In the genomic region with DNA sequence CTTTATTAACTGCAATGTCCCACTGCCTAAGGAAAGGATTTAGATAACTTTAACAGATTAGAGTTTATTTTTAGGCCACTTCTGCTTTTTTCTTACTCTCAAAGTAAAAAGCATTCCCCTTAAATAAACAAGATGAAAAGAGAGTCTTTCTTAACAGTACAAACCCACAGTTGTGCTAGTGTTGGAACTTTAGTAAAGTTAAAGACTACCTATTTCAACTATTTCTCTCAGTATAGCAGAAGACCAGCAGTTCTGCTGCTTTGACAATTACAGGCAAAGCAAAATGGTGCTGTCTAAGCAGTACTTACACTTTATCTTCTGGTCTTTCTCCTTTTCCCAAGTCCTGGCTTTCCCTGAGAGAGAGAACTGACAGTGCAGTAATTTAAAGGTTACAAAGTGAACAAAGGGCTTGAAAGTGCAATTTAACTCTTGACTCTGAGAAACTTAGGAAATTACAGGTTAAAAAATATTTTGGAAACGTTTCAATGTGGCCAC, we compare ENCODE assay signal across 14 cellular contexts.
DNase-seq lines count a peak whose midpoint lies in the region; ATAC-seq, FAIRE-seq and TF ChIP-seq lines count a peak whose summit lies in the region.
"Had no signal": no experiment of that assay in that cellular context is flagged by ENCODE, and none has a peak within 500 bp of the region (broad histone marks: within the 10 kb centered on the region; RNA-seq: fewer than 3 reads in every experiment).

No MANE protein-coding gene starts in this region.

- no peak overlapping the region for H3K4me3 ChIP-seq in BLaER1 treated with 17β-estradiol and CSF1 and Interleukin-3, amounts not matched to agents 10 nM and 100 nM
- no peak overlapping the region for H3K4me3 ChIP-seq in K562

- peak overlapping the region; percentile 88 for H2AFZ ChIP-seq in K562 (ENCODE audit: low read depth, low read length)

- FAIRE-seq in K562 (lab: Jason Lieb, UNC), result peak; percentile 48
- FAIRE-seq: A204.1, H54 had no signal

- ATAC-seq in K562, result peak; percentile 16; the same call in 2 of the 3 replicates
- ATAC-seq: HCT116 had no signal

- 0% methylated on average over 1 of the region's 1 CpG for WGBS in K562 (ENCODE audit: insufficient coverage, low coverage, missing lambda C conversion rate)

- H3K9me3 ChIP-seq in BLaER1 treated with 17β-estradiol and CSF1 and Interleukin-3, amounts not matched to agents 10 nM and 100 nM (replicated peaks in 1 of 11), result no peaks in the 10 kb centered on the region
- no peaks in the 10 kb centered on the region for H3K9me3 ChIP-seq in K562 (replicated peaks; ENCODE audit: control insufficient read depth, insufficient read depth, low read depth, low read length)

- POLR2A ChIA-PET in K562 (lab: Yijun Ruan, JAX), result interaction anchor here (1.0 kb wide), 1 partner anchor 12 kb away, joined by 3 read pairs; no protein-coding TSS in a partner anchor

- no peak overlapping the region for H3K9ac ChIP-seq in BLaER1 treated with 17β-estradiol and CSF1 and Interleukin-3, amounts not matched to agents 10 nM and 100 nM
- peak overlapping the region in 1 of 2 experiments; percentile 41; a peak in 2 of 4 replicates for H3K9ac ChIP-seq in K562 (ENCODE audit: insufficient read depth in 1 of 2, low read depth in 2 of 2, low read length in 2 of 2)

- H3K36me3 ChIP-seq in BLaER1 treated with 17β-estradiol and CSF1 and Interleukin-3, amounts not matched to agents 10 nM and 100 nM, result no peaks in the 10 kb centered on the region
- no peaks in the 10 kb centered on the region for H3K36me3 ChIP-seq in K562 (ENCODE audit: control insufficient read depth, insufficient read depth, low read length)

- H3K27me3 ChIP-seq in BLaER1 treated with 17β-estradiol and CSF1 and Interleukin-3, amounts not matched to agents 10 nM and 100 nM, result no peaks in the 10 kb centered on the region
- H3K27me3 ChIP-seq in K562 (ENCODE audit: control insufficient read depth in 2 of 2, insufficient read depth in 2 of 2, low read length in 2 of 2), result no peaks in the 10 kb centered on the region

- no TSS peak for BruUV-seq in K562 (replicated peaks; lab: Mats Ljungman, UMichigan)

- peaks cover 13 to 18% (median 16%) of the 10 kb centered on the region in 10 experiments; a peak in 19 of 20 replicates for H3K4me1 ChIP-seq in BLaER1 treated with 17β-estradiol and CSF1 and Interleukin-3, amounts not matched to agents 10 nM and 100 nM
- peaks cover 12 to 74% of the 10 kb centered on the region in 2 experiments for H3K4me1 ChIP-seq in K562 (replicated peaks in 1 of 2; ENCODE audit: control insufficient read depth in 2 of 2, insufficient read depth in 2 of 2, low read length in 2 of 2)

- no peak for TF ChIP-seq POLR2A in K562 (conservative IDR thresholded peaks at IDR 0.05)

- intact Hi-C loops in K562 (cut with micrococcal nuclease), result no loop called here
- intact Hi-C loops in posterior cingulate gyrus (cut with DNase I), result no loop called here

- no peak for TF ChIP-seq CTCF in K562 (IDR thresholded peaks at IDR 0.05 in 2 of 3, conservative IDR thresholded peaks at IDR 0.05 in 1 of 3; ENCODE audit: insufficient read depth in 2 of 3, low read depth in 1 of 3, low read length in 3 of 3)

- CTCF ChIA-PET in K562 (lab: Yijun Ruan, JAX; ENCODE audit: low intra/inter-chr PET ratio), result no interaction called here

- no peak for TF ChIP-seq RAD21 in K562 (CRISPR knock-in tag; conservative IDR thresholded peaks at IDR 0.05 in 1 of 2, IDR thresholded peaks at IDR 0.05 in 1 of 2)

- in situ Hi-C loops in K562 (cut with MboI), result no loop called here

- DNase-seq in GDM1 (lab: John Stamatoyannopoulos, UW), result peak; percentile 8
- DNase-seq in OCI-M1 (lab: John Stamatoyannopoulos, UW), result peak; percentile 84
- DNase-seq in K562 (ENCODE audit: extremely low read depth in 1 of 4, low spot score in 3 of 4), result peak in 1 of 4 experiments; percentile 39
- no peak for DNase-seq in HPDE6-E6E7 (ENCODE audit: extremely low spot score)
- no peak for DNase-seq in posterior cingulate gyrus
- no peak for DNase-seq in NCI-H345 treated with DMSO at 0.1 percent for 48 hours (lab: John Stamatoyannopoulos, UW; ENCODE audit: unreplicated experiment)
- no peak for DNase-seq in NCI-H1694 (lab: John Stamatoyannopoulos, UW)
- DNase-seq: CD4-positive, CD25-positive, alpha-beta regulatory T cell; KG1 had no signal

- no peaks in the 10 kb centered on the region for H3K79me2 ChIP-seq in K562 (ENCODE audit: control insufficient read depth, insufficient read depth, low read length)

- H3K27ac ChIP-seq in BLaER1 treated with 17β-estradiol and CSF1 and Interleukin-3, amounts not matched to agents 10 nM and 100 nM, result peak overlapping the region in 3 of 11 experiments; percentile 5 to 27 (median 14); a peak in 2 of 22 replicates
- peak overlapping the region; percentile 83 for H3K27ac ChIP-seq in K562 (ENCODE audit: extremely low read depth, low read depth, low read length)
- H3K27ac ChIP-seq: HL-60 had no signal

- peak; percentile 45; the same call in 1 of the 2 replicates for TF ChIP-seq EP300 in K562 (IDR thresholded peaks at IDR 0.05; ENCODE audit: low read length)

- no peaks in the 10 kb centered on the region for H4K20me1 ChIP-seq in BLaER1 treated with 17β-estradiol and CSF1 and Interleukin-3, amounts not matched to agents 10 nM and 100 nM
- H4K20me1 ChIP-seq in K562 (replicated peaks; ENCODE audit: control insufficient read depth, insufficient read depth, low read length), result no peaks in the 10 kb centered on the region

- peak overlapping the region; percentile 29 to 64 (median 50); a peak in 19 of 22 replicates for H3K4me2 ChIP-seq in BLaER1 treated with 17β-estradiol and CSF1 and Interleukin-3, amounts not matched to agents 10 nM and 100 nM
- H3K4me2 ChIP-seq in K562 (ENCODE audit: insufficient read depth, low read length), result peak overlapping the region; percentile 24

- no peaks in the 10 kb centered on the region for H3K9me1 ChIP-seq in K562 (ENCODE audit: control insufficient read depth, insufficient read depth, low read length)

TF ChIP-seq in K562, 482 proteins besides CTCF, POLR2A, EP300 and RAD21 (continues in another document):
- TF ChIP-seq ZNF644 (tag; IDR thresholded peaks at IDR 0.05; ENCODE audit: low read depth) (0 out of 2 replicates have a peak, but pooled peaks have one; percentile 82), CCNT2 (IDR thresholded peaks at IDR 0.05; ENCODE audit: borderline replicate concordance, extremely low read depth, insufficient read length, low read depth, low read length) (peak; percentile 22), RCOR1 (IDR thresholded peaks at IDR 0.05; ENCODE audit: borderline replicate concordance in 1 of 2, low read depth in 2 of 2, low read length in 2 of 2) (peak in 1 of 2 experiments; percentile 70; a peak in 2 of 4 replicates), TRIM24 (IDR thresholded peaks at IDR 0.05) (no peak), ARID1B (IDR thresholded peaks at IDR 0.05) (peak; percentile 84), ZNF282 (CRISPR knock-in tag; IDR thresholded peaks at IDR 0.05) (no peak), MEF2A (IDR thresholded peaks at IDR 0.05; ENCODE audit: control insufficient read depth, low read depth, low read length) (peak; percentile 93), SMAD1 (IDR thresholded peaks at IDR 0.05; ENCODE audit: low read depth, low read length, partially characterized antibody) (no peak), NONO (IDR thresholded peaks at IDR 0.05; ENCODE audit: low read depth in 2 of 2, low read length in 1 of 2) (0 out of 4 replicates have a peak, but pooled peaks of 1 of the 2 experiments have one; percentile 13), SMARCE1 (IDR thresholded peaks at IDR 0.05) (peak; percentile 93), NCOR1 (IDR thresholded peaks at IDR 0.05) (0 out of 2 replicates have a peak, but pooled peaks have one; percentile 19), FOXA3 (CRISPR knock-in tag; conservative IDR thresholded peaks at IDR 0.05 in 1 of 2, IDR thresholded peaks at IDR 0.05 in 1 of 2) (peak in 1 of 2 experiments; percentile 96; a peak in 2 of 4 replicates), NFRKB (IDR thresholded peaks at IDR 0.05; ENCODE audit: low read depth) (peak; percentile 60; the same call in 1 of the 2 replicates)
- TF ChIP-seq, protein P1, sequence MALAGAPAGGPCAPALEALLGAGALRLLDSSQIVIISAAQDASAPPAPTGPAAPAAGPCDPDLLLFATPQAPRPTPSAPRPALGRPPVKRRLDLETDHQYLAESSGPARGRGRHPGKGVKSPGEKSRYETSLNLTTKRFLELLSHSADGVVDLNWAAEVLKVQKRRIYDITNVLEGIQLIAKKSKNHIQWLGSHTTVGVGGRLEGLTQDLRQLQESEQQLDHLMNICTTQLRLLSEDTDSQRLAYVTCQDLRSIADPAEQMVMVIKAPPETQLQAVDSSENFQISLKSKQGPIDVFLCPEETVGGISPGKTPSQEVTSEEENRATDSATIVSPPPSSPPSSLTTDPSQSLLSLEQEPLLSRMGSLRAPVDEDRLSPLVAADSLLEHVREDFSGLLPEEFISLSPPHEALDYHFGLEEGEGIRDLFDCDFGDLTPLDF (CRISPR knock-in tag; IDR thresholded peaks at IDR 0.05), result no peak

Comparison
In these comparisons a context has a peak if more than half of its experiments do, and no peak if none do; other contexts are left out.
1. DNase-seq: peak in GDM1 (single experiment) and OCI-M1 (single experiment); none in HPDE6-E6E7 (single experiment), posterior cingulate gyrus (0 of 10), NCI-H345 treated with DMSO at 0.1 percent for 48 hours (single experiment) and NCI-H1694 (single experiment).